13 cellular contexts compared by ENCODE assay signal in the genomic region with DNA sequence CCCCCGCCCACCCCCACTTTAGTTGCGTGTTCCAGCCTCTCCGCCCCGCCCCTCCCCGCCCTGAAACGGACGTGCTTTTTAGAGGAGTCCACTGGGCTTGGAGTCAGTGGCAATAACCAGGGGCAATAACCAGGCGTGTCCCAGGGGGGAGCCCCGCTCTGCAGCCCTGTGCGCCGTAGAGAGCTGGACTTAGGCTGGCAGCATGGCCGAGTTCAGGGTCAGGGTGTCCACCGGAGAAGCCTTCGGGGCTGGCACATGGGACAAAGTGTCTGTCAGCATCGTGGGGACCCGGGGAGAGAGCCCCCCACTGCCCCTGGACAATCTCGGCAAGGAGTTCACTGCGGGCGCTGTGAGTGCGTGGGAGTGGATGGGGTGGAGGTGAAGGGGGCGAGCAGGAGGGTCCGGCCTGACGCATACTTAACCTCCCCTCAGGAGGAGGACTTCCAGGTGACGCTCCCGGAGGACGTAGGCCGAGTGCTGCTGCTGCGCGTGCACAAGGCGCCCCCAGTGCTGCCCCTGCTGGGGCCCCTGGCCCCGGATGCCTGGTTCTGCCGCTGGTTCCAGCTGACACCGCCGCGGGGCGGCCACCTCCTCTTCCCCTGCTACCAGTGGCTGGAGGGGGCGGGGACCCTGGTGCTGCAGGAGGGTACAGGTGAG. TPM values are rescaled to one million over a fixed set of nuclear protein-coding genes. Genes with fewer than 3 reads are reported as not detected.
DNase-seq lines count a peak whose midpoint lies in the region; ATAC-seq and TF ChIP-seq lines count a peak whose summit lies in the region.
"Had no signal": no experiment of that assay in that cellular context is flagged by ENCODE, and none has a peak within 500 bp of the region (broad histone marks: within the 10 kb centered on the region; RNA-seq: fewer than 3 reads in every experiment).

A gene with protein sequence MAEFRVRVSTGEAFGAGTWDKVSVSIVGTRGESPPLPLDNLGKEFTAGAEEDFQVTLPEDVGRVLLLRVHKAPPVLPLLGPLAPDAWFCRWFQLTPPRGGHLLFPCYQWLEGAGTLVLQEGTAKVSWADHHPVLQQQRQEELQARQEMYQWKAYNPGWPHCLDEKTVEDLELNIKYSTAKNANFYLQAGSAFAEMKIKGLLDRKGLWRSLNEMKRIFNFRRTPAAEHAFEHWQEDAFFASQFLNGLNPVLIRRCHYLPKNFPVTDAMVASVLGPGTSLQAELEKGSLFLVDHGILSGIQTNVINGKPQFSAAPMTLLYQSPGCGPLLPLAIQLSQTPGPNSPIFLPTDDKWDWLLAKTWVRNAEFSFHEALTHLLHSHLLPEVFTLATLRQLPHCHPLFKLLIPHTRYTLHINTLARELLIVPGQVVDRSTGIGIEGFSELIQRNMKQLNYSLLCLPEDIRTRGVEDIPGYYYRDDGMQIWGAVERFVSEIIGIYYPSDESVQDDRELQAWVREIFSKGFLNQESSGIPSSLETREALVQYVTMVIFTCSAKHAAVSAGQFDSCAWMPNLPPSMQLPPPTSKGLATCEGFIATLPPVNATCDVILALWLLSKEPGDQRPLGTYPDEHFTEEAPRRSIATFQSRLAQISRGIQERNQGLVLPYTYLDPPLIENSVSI (plus strand): TSS at position 106 of the 657 bp plus-strand sequence. CDS start 97 bp downstream, at position 203.

- peak within 1 kb of the TSS; percentile 79 for H3K27ac ChIP-seq in RWPE1
- no peak within 1 kb of the TSS for H3K27ac ChIP-seq in A673 (ENCODE audit: low read depth, low read length, poor library complexity, severe bottlenecking)
- H3K27ac ChIP-seq: WERI-Rb-1 had no signal

- H3K9me3 Mint-ChIP-seq in dendritic cell treated with granulocyte-macrophage colony-stimulating factor and Interleukin-4, amounts not matched to agents 40 ng/mL and 50 ng/mL, for 4 days = no peaks in the 10 kb centered on the region
- H3K9me3 Mint-ChIP-seq in memory B cell = peaks cover 2% of the 10 kb centered on the region
- H3K9me3 Mint-ChIP-seq in stimulated activated naive B cell treated with anti-CD40 and anti-IgM and Interleukin-4, amounts not matched to agents 10 μg/mL and 1 μg/mL and 100 μg/mL, for 72 hours = no peaks in the 10 kb centered on the region
- no peaks in the 10 kb centered on the region for H3K9me3 Mint-ChIP-seq in activated T-cell treated with anti-CD3 and anti-CD28 coated beads, Interleukin-2, amount 50 U/mL, for 24 hours

- CTCF ChIA-PET in RWPE1 (lab: Yijun Ruan, JAX) (interaction anchor here (0.6 kb wide), 1 partner anchor 293 kb away, joined by 3 read pairs; no protein-coding TSS in a partner anchor), A673 (lab: Charles Lee) (no interaction called here)

- DNase-seq in RWPE1 (ENCODE audit: low spot score) (no peak), memory B cell (ENCODE audit: low spot score in 2 of 2) (no peak), COLO668 (lab: John Stamatoyannopoulos, UW; ENCODE audit: unreplicated experiment) (no peak), GM19240 (ENCODE audit: insufficient read length, low spot score) (no peak), A673 (ENCODE audit: low spot score) (no peak)
- no peak for DNase-seq in stimulated activated naive B cell treated with anti-CD40 and anti-IgM and Interleukin-4, amounts not matched to agents 10 μg/mL and 1 μg/mL and 100 μg/mL, for 72 hours
- DNase-seq in activated T-cell treated with anti-CD3 and anti-CD28 coated beads, Interleukin-2, amount 50 U/mL, for 24 hours = no peak
- DNase-seq: NCI-H510A treated with DMSO at 0.1 percent for 48 hours, retina, WERI-Rb-1 had no signal

- H3K27ac Mint-ChIP-seq in dendritic cell treated with granulocyte-macrophage colony-stimulating factor and Interleukin-4, amounts not matched to agents 40 ng/mL and 50 ng/mL, for 4 days = peak within 1 kb of the TSS; percentile 72
- H3K27ac Mint-ChIP-seq in memory B cell = no peak within 1 kb of the TSS
- H3K27ac Mint-ChIP-seq in stimulated activated naive B cell treated with anti-CD40 and anti-IgM and Interleukin-4, amounts not matched to agents 10 μg/mL and 1 μg/mL and 100 μg/mL, for 72 hours = peak within 1 kb of the TSS; percentile 53
- H3K27ac Mint-ChIP-seq in activated T-cell treated with anti-CD3 and anti-CD28 coated beads, Interleukin-2, amount 50 U/mL, for 24 hours = no peak within 1 kb of the TSS

- peaks cover 14% of the 10 kb centered on the region for H3K27me3 Mint-ChIP-seq in dendritic cell treated with granulocyte-macrophage colony-stimulating factor and Interleukin-4, amounts not matched to agents 40 ng/mL and 50 ng/mL, for 4 days
- H3K27me3 Mint-ChIP-seq in memory B cell = peaks cover 24% of the 10 kb centered on the region
- peaks cover 32 to 58% of the 10 kb centered on the region in 2 donors for H3K27me3 Mint-ChIP-seq in stimulated activated naive B cell treated with anti-CD40 and anti-IgM and Interleukin-4, amounts not matched to agents 10 μg/mL and 1 μg/mL and 100 μg/mL, for 72 hours
- H3K27me3 Mint-ChIP-seq in activated T-cell treated with anti-CD3 and anti-CD28 coated beads, Interleukin-2, amount 50 U/mL, for 24 hours = peaks cover 47% of the 10 kb centered on the region

- TF ChIP-seq CTCF in RWPE1 (conservative IDR thresholded peaks at IDR 0.05; ENCODE audit: low read depth) (no peak), A673 (conservative IDR thresholded peaks at IDR 0.05; ENCODE audit: low read depth, low read length) (no peak)

- H3K36me3 ChIP-seq in A673 (ENCODE audit: insufficient read depth, low read length, poor library complexity, severe bottlenecking) = no peaks in the 10 kb centered on the region
- H3K36me3 ChIP-seq: WERI-Rb-1 had no signal

- H3K9me3 ChIP-seq in A673 (ENCODE audit: low read depth, low read length, poor library complexity, severe bottlenecking) = no peaks in the 10 kb centered on the region

- H3K36me3 Mint-ChIP-seq in dendritic cell treated with granulocyte-macrophage colony-stimulating factor and Interleukin-4, amounts not matched to agents 40 ng/mL and 50 ng/mL, for 4 days (ENCODE audit: low read depth) = no peaks in the 10 kb centered on the region
- no peaks in the 10 kb centered on the region for H3K36me3 Mint-ChIP-seq in memory B cell
- peaks cover 0 to 4% of the 10 kb centered on the region in 2 donors for H3K36me3 Mint-ChIP-seq in stimulated activated naive B cell treated with anti-CD40 and anti-IgM and Interleukin-4, amounts not matched to agents 10 μg/mL and 1 μg/mL and 100 μg/mL, for 72 hours
- no peaks in the 10 kb centered on the region for H3K36me3 Mint-ChIP-seq in activated T-cell treated with anti-CD3 and anti-CD28 coated beads, Interleukin-2, amount 50 U/mL, for 24 hours (ENCODE audit: low read depth)

- no TSS peak for BruUV-seq in A673 (replicated peaks; lab: Mats Ljungman, UMichigan)

- peaks cover 62% of the 10 kb centered on the region for H3K4me1 Mint-ChIP-seq in dendritic cell treated with granulocyte-macrophage colony-stimulating factor and Interleukin-4, amounts not matched to agents 40 ng/mL and 50 ng/mL, for 4 days (ENCODE audit: low read depth)
- peaks cover 8% of the 10 kb centered on the region for H3K4me1 Mint-ChIP-seq in memory B cell
- H3K4me1 Mint-ChIP-seq in stimulated activated naive B cell treated with anti-CD40 and anti-IgM and Interleukin-4, amounts not matched to agents 10 μg/mL and 1 μg/mL and 100 μg/mL, for 72 hours = peaks cover 7 to 19% of the 10 kb centered on the region in 2 donors
- peaks cover 5% of the 10 kb centered on the region for H3K4me1 Mint-ChIP-seq in activated T-cell treated with anti-CD3 and anti-CD28 coated beads, Interleukin-2, amount 50 U/mL, for 24 hours (ENCODE audit: low read depth)

- H3K27me3 ChIP-seq in A673 (replicated peaks; ENCODE audit: insufficient read depth, low read depth, low read length, poor library complexity) = no peaks in the 10 kb centered on the region

- intact Hi-C loops in dendritic cell treated with granulocyte-macrophage colony-stimulating factor and Interleukin-4, amounts not matched to agents 40 ng/mL and 50 ng/mL, for 4 days (cut with micrococcal nuclease) = no loop called here
- intact Hi-C loops in A673 (cut with micrococcal nuclease; ENCODE audit: unreplicated experiment) = no loop called here

- peaks cover 6% of the 10 kb centered on the region for H3K4me1 ChIP-seq in A673 (ENCODE audit: insufficient read depth, low read length, poor library complexity, severe bottlenecking)

- ATAC-seq in memory B cell (ENCODE audit: low read depth) = peak; percentile 32
- ATAC-seq in stimulated activated naive B cell treated with anti-CD40 and anti-IgM and Interleukin-4, amounts not matched to agents 10 μg/mL and 1 μg/mL and 100 μg/mL, for 72 hours (replicated peaks) = peak in 1 of 2 donors; percentile 12
- ATAC-seq: left lobe of liver had no signal

- H3K4me3 Mint-ChIP-seq in dendritic cell treated with granulocyte-macrophage colony-stimulating factor and Interleukin-4, amounts not matched to agents 40 ng/mL and 50 ng/mL, for 4 days = peak within 1 kb of the TSS; percentile 63
- no peak within 1 kb of the TSS for H3K4me3 Mint-ChIP-seq in memory B cell
- peak within 1 kb of the TSS in 1 of 2 donors; percentile 58 for H3K4me3 Mint-ChIP-seq in stimulated activated naive B cell treated with anti-CD40 and anti-IgM and Interleukin-4, amounts not matched to agents 10 μg/mL and 1 μg/mL and 100 μg/mL, for 72 hours
- H3K4me3 Mint-ChIP-seq in activated T-cell treated with anti-CD3 and anti-CD28 coated beads, Interleukin-2, amount 50 U/mL, for 24 hours = no peak within 1 kb of the TSS

- POLR2A ChIA-PET in RWPE1 (lab: Yijun Ruan, JAX; ENCODE audit: low non-redundant PET) = no interaction called here
- POLR2A ChIA-PET in A673 (lab: Charles Lee; ENCODE audit: low non-redundant PET) = no interaction called here

- H3K4me3 ChIP-seq in A673 (ENCODE audit: low read depth, low read length, poor library complexity, severe bottlenecking) = no peak within 1 kb of the TSS

RNA-seq across cellular contexts. Expression of the gene that starts here (rescaled TPM):
- 0.17 and 0.30 TPM in 2 replicates for total RNA-seq in A673 (2021)
- total RNA-seq: cardiac septum had no signal

Comparison
In these comparisons a context has a peak if more than half of its experiments do, and no peak if none do; other contexts are left out.
1. H3K27ac Mint-ChIP-seq: peak in dendritic cell treated with granulocyte-macrophage colony-stimulating factor and Interleukin-4, amounts not matched to agents 40 ng/mL and 50 ng/mL, for 4 days (single experiment) and stimulated activated naive B cell treated with anti-CD40 and anti-IgM and Interleukin-4, amounts not matched to agents 10 μg/mL and 1 μg/mL and 100 μg/mL, for 72 hours (single experiment); none in memory B cell (single experiment) and activated T-cell treated with anti-CD3 and anti-CD28 coated beads, Interleukin-2, amount 50 U/mL, for 24 hours (single experiment).